ENCODE assay signal across 8 cellular contexts in the genomic region with DNA sequence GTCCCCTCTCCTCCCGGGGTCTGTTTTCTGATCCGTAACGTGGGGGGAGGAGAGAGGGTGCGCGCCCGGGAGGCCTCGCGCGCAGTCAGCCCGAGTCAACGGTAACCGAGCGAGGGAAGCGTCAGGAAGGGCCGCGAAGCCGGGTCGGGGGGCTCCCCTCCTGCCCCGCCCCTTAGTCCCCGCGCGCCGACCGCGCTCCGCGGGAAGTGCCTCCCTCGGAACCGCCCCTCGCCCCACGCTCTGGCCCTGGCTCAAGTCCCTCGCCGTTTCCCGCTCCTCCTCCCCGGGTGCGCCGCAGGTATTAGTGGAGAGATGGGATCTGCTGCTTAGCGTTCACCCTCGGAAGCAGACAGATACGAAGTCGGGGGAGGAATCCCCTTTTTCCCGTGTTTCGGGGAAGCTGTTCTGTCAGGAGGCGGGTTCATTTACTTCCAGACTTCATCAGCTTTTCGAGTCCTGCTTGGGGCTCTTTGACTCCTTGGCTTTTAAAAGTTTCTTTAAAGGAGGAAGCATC. TPM values are rescaled to one million over a fixed set of nuclear protein-coding genes. Genes with fewer than 3 reads are reported as not detected.
A peak's percentile ranks its signal among the peaks of the same experiment; 100 is the strongest.
DNase-seq lines count a peak whose midpoint lies in the region; ATAC-seq and TF ChIP-seq lines count a peak whose summit lies in the region.

No MANE protein-coding gene starts in this region.

- peak overlapping the region; percentile 62 to 96 for H3K4me3 ChIP-seq in muscle layer of colon (ENCODE audit: low read depth in 1 of 2, low read length in 2 of 2)

- DNase-seq in Daoy (ENCODE audit: low read depth) (peak; percentile 60), MV-4-11 (lab: John Stamatoyannopoulos, UW) (peak; percentile 26), endothelial cell (ENCODE audit: low spot score) (peak; percentile 60), substantia nigra (lab: John Stamatoyannopoulos, UW) (peak in 27 of 49 donors; percentile 13 to 73 (median 31))
- peak; percentile 52 to 59 for DNase-seq in activated CD4-positive, alpha-beta T cell treated with anti-CD3 and anti-CD28 coated beads, Interleukin-2, amount 50 U/mL, for 48 hours

- peaks cover 14% of the 10 kb centered on the region for H3K27me3 Mint-ChIP-seq in endothelial cell (ENCODE audit: unreplicated experiment)

- no peaks in the 10 kb centered on the region for H3K9me3 Mint-ChIP-seq in endothelial cell (ENCODE audit: unreplicated experiment)

- H3K4me1 ChIP-seq in muscle layer of colon (ENCODE audit: insufficient read depth, low read length): peaks cover 38% of the 10 kb centered on the region

- H3K36me3 Mint-ChIP-seq in endothelial cell (ENCODE audit: low read depth, unreplicated experiment): peaks cover 19% of the 10 kb centered on the region

- H3K4me3 Mint-ChIP-seq in endothelial cell (ENCODE audit: unreplicated experiment): peak overlapping the region; percentile 97

- H3K36me3 ChIP-seq in muscle layer of colon (ENCODE audit: insufficient read depth, low read length): peaks cover 15% of the 10 kb centered on the region

- no peaks in the 10 kb centered on the region for H3K9me3 ChIP-seq in muscle layer of colon (ENCODE audit: low read length)

- peak overlapping the region; percentile 76 for H3K27ac Mint-ChIP-seq in endothelial cell (ENCODE audit: unreplicated experiment)

- no peak for TF ChIP-seq CTCF in endothelial cell (IDR thresholded peaks at IDR 0.05; ENCODE audit: unreplicated experiment)

- peak overlapping the region; percentile 54 for H3K9ac ChIP-seq in muscle layer of colon (ENCODE audit: low read length)

- peaks cover 32% of the 10 kb centered on the region for H3K4me1 Mint-ChIP-seq in endothelial cell (ENCODE audit: unreplicated experiment)

- H3K27ac ChIP-seq in muscle layer of colon (ENCODE audit: low read depth, low read length) (peak overlapping the region; percentile 95), substantia nigra (ENCODE audit: low read depth, low read length, poor library complexity, severe bottlenecking) (peak overlapping the region; percentile 90)

- ATAC-seq in GM21786 (IDR thresholded peaks at IDR 0.05; ENCODE audit: unreplicated experiment): peak; percentile 22
- ATAC-seq in GM21526 (IDR thresholded peaks at IDR 0.05; ENCODE audit: low FRiP score, unreplicated experiment): no peak

- no peaks in the 10 kb centered on the region for H3K27me3 ChIP-seq in muscle layer of colon (ENCODE audit: control insufficient read depth in 1 of 2, insufficient read depth in 2 of 2, low read length in 2 of 2)

RNA-seq across cellular contexts. Expression of a gene that starts 0.8 kb away (rescaled TPM):
- 140 and 162 TPM in 2 replicates for total RNA-seq in Daoy (2014; rRNA removed; shearing (Covaris generic))
- 223 TPM for total RNA-seq in endothelial cell (ENCODE audit: unreplicated experiment)

RNA-seq across cellular contexts. Expression of a gene that starts 32.4 kb away (rescaled TPM):
- 12.3 and 17.8 TPM in 2 replicates for total RNA-seq in Daoy (2014; rRNA removed; shearing (Covaris generic))
- total RNA-seq in endothelial cell (ENCODE audit: unreplicated experiment): 58.2 TPM

RNA-seq across cellular contexts. Expression of a gene that starts 55.4 kb away (rescaled TPM):
- 3.5 and 9.0 TPM in 2 replicates for total RNA-seq in Daoy (2014; rRNA removed; shearing (Covaris generic))
- 130 TPM for total RNA-seq in endothelial cell (ENCODE audit: unreplicated experiment)

RNA-seq across cellular contexts. Expression of a gene that starts 56.9 kb away (rescaled TPM):
- total RNA-seq in Daoy (2014; rRNA removed; shearing (Covaris generic)): not detected in 2 replicates
- not detected for total RNA-seq in endothelial cell (ENCODE audit: unreplicated experiment)

Comparison
In these comparisons a context has a peak if more than half of its experiments do, and no peak if none do; other contexts are left out.
1. RNA of a gene that starts 55.4 kb away (total RNA-seq): 130 TPM in endothelial cell (single experiment); 3.5 to 9.0 TPM in Daoy; every median in the first group is over 10 times any median in the second.
2. Peak in every context shown above with its lines, with median percentiles within 50 percentile points of each other: DNase-seq.